In genomic region chr17:48335858-48336500, GRCh38 we compare ENCODE assay signal across 8 cellular contexts.
DNase-seq lines count a peak whose midpoint lies in the region; ATAC-seq and TF ChIP-seq lines count a peak whose summit lies in the region.

No MANE protein-coding gene starts in this region.

- peaks cover 13% of the 10 kb centered on the region for H3K4me1 Mint-ChIP-seq in central memory CD8-positive, alpha-beta T cell
- H3K4me1 Mint-ChIP-seq in mesothelial cell of epicardium, result peaks cover 70% of the 10 kb centered on the region
- H3K4me1 Mint-ChIP-seq in activated naive CD4-positive, alpha-beta T cell treated with anti-CD3 and anti-CD28 coated beads, Interleukin-2, amount 10 ng/mL, durations not matched to agents 7 days and 5 days, result peaks cover 5% of the 10 kb centered on the region

- TF ChIP-seq CTCF in mesothelial cell of epicardium (IDR thresholded peaks at IDR 0.05; ENCODE audit: unreplicated experiment), result peak; percentile 82

- CTCF ChIA-PET in activated naive CD4-positive, alpha-beta T cell treated with anti-CD3 and anti-CD28 coated beads, Interleukin-2, amount 10 ng/mL, durations not matched to agents 7 days and 5 days (lab: Charles Lee), result interaction anchor here (0.7 to 4.2 kb wide), 18 partner anchors 9 to 311 kb away, joined by 3 to 29 read pairs (median 4); partner anchors contain the start of gene HOXB5

- no peak overlapping the region for H3K4me3 Mint-ChIP-seq in central memory CD8-positive, alpha-beta T cell
- H3K4me3 Mint-ChIP-seq in mesothelial cell of epicardium, result no peak overlapping the region
- H3K4me3 Mint-ChIP-seq in activated naive CD4-positive, alpha-beta T cell treated with anti-CD3 and anti-CD28 coated beads, Interleukin-2, amount 10 ng/mL, durations not matched to agents 7 days and 5 days, result no peak overlapping the region

- no peak overlapping the region for H3K27ac Mint-ChIP-seq in central memory CD8-positive, alpha-beta T cell (ENCODE audit: low read depth)
- peak overlapping the region; percentile 39 for H3K27ac Mint-ChIP-seq in mesothelial cell of epicardium
- H3K27ac Mint-ChIP-seq in activated naive CD4-positive, alpha-beta T cell treated with anti-CD3 and anti-CD28 coated beads, Interleukin-2, amount 10 ng/mL, durations not matched to agents 7 days and 5 days, result no peak overlapping the region

- in situ Hi-C loops in Caki2 (cut with HindIII; ENCODE audit: low pct_unique_long_range_greater_than_20kb, low sequenced_read_pairs), result no loop called here

- H3K27me3 Mint-ChIP-seq in central memory CD8-positive, alpha-beta T cell, result no peaks in the 10 kb centered on the region
- no peaks in the 10 kb centered on the region for H3K27me3 Mint-ChIP-seq in mesothelial cell of epicardium (ENCODE audit: low read depth)
- H3K27me3 Mint-ChIP-seq in activated naive CD4-positive, alpha-beta T cell treated with anti-CD3 and anti-CD28 coated beads, Interleukin-2, amount 10 ng/mL, durations not matched to agents 7 days and 5 days, result no peaks in the 10 kb centered on the region

- ATAC-seq in central memory CD8-positive, alpha-beta T cell (replicated peaks; ENCODE audit: extremely low read depth, poor library complexity, severe bottlenecking), result peak; percentile 40
- ATAC-seq in HG03354 (IDR thresholded peaks at IDR 0.05; ENCODE audit: poor library complexity, severe bottlenecking, unreplicated experiment), result no peak
- ATAC-seq in HG02588 (IDR thresholded peaks at IDR 0.05; ENCODE audit: unreplicated experiment), result no peak

- H3K9me3 Mint-ChIP-seq in central memory CD8-positive, alpha-beta T cell, result no peaks in the 10 kb centered on the region
- no peaks in the 10 kb centered on the region for H3K9me3 Mint-ChIP-seq in mesothelial cell of epicardium
- no peaks in the 10 kb centered on the region for H3K9me3 Mint-ChIP-seq in activated naive CD4-positive, alpha-beta T cell treated with anti-CD3 and anti-CD28 coated beads, Interleukin-2, amount 10 ng/mL, durations not matched to agents 7 days and 5 days

- H3K36me3 Mint-ChIP-seq in central memory CD8-positive, alpha-beta T cell (ENCODE audit: insufficient read depth), result peaks cover 4% of the 10 kb centered on the region
- H3K36me3 Mint-ChIP-seq in mesothelial cell of epicardium, result no peaks in the 10 kb centered on the region
- peaks cover 16% of the 10 kb centered on the region for H3K36me3 Mint-ChIP-seq in activated naive CD4-positive, alpha-beta T cell treated with anti-CD3 and anti-CD28 coated beads, Interleukin-2, amount 10 ng/mL, durations not matched to agents 7 days and 5 days

- DNase-seq in Caki2 (ENCODE audit: low read depth) (peak; percentile 76), HT-29 (ENCODE audit: low spot score) (peak; percentile 97), NOMO-1 treated with dmso at 0.1 percent for 144 hours (lab: John Stamatoyannopoulos, UW; ENCODE audit: unreplicated experiment) (peak; percentile 19), mesothelial cell of epicardium (ENCODE audit: low spot score in 2 of 2, unreplicated experiment in 2 of 2) (no peak)
- no peak for DNase-seq in central memory CD8-positive, alpha-beta T cell (ENCODE audit: low spot score in 2 of 2)
- DNase-seq in activated naive CD4-positive, alpha-beta T cell treated with anti-CD3 and anti-CD28 coated beads, Interleukin-2, amount 10 ng/mL, durations not matched to agents 7 days and 5 days, result no peak

Comparison
In these comparisons a context has a peak if more than half of its experiments do, and no peak if none do; other contexts are left out.
1. DNase-seq: peak in Caki2 (single experiment), HT-29 (single experiment) and NOMO-1 treated with dmso at 0.1 percent for 144 hours (single experiment); none in central memory CD8-positive, alpha-beta T cell (0 of 2), mesothelial cell of epicardium (0 of 2) and activated naive CD4-positive, alpha-beta T cell treated with anti-CD3 and anti-CD28 coated beads, Interleukin-2, amount 10 ng/mL, durations not matched to agents 7 days and 5 days (single experiment).